Comparison of ENCODE assay signal across 8 cellular contexts in genomic region chr17:75666959-75667790, GRCh38. TPM values are rescaled to one million over a fixed set of nuclear protein-coding genes. Genes with fewer than 3 reads are reported as not detected.
A peak's percentile ranks its signal among the peaks of the same experiment; 100 is the strongest.
DNase-seq lines count a peak whose midpoint lies in the region; ATAC-seq and TF ChIP-seq lines count a peak whose summit lies in the region.

Gene RECQL5 (minus strand): TSS chr17:75667154. CDS start chr17:75666557, 597 bp downstream.
Gene SAP30BP (plus strand): TSS chr17:75667338. CDS start chr17:75667373, 35 bp downstream.

- peaks cover 26% of the 10 kb centered on the region for H3K4me1 Mint-ChIP-seq in central memory CD8-positive, alpha-beta T cell

- peak; percentile 97 for DNase-seq in AG09319 (ENCODE audit: extremely low read depth, low read depth)
- peak; percentile 99 for DNase-seq in NCI-H460 (ENCODE audit: extremely low read depth, low read depth)
- peak; percentile 84 to 98 for DNase-seq in central memory CD8-positive, alpha-beta T cell (ENCODE audit: low spot score in 2 of 2)
- DNase-seq in iris pigment epithelial cell (ENCODE audit: low read depth) = peak; percentile 98
- peak; percentile 92 to 97 for DNase-seq in stimulated activated CD4-positive, alpha-beta T cell treated with anti-CD3 and anti-CD28 coated beads, Interleukin-12 subunit alpha, Interleukin-12 subunit beta, amount 100 ng/mL, for 24 hours (ENCODE audit: low read depth in 2 of 2)

- ATAC-seq in GM19035 (IDR thresholded peaks at IDR 0.05; ENCODE audit: unreplicated experiment) = peak; percentile 93
- peak; percentile 78 for ATAC-seq in HG03354 (IDR thresholded peaks at IDR 0.05; ENCODE audit: poor library complexity, severe bottlenecking, unreplicated experiment)
- peak; percentile 99 to 100 for ATAC-seq in activated CD4-positive, CD25-positive, alpha-beta regulatory T cell treated with anti-CD3 and anti-CD28 coated beads, Interleukin-2, amount 50 U/mL, for 24 hours
- ATAC-seq in central memory CD8-positive, alpha-beta T cell (replicated peaks; ENCODE audit: extremely low read depth, poor library complexity, severe bottlenecking) = peak; percentile 100

- no peaks in the 10 kb centered on the region for H3K27me3 Mint-ChIP-seq in central memory CD8-positive, alpha-beta T cell

- H3K27ac Mint-ChIP-seq in central memory CD8-positive, alpha-beta T cell (ENCODE audit: low read depth) = peak within 1 kb of the TSS; percentile 72

- H3K4me3 Mint-ChIP-seq in central memory CD8-positive, alpha-beta T cell = no peak within 1 kb of the TSS

- no peak for TF ChIP-seq CTCF in AG09319 (IDR thresholded peaks at IDR 0.05; ENCODE audit: low read depth, low read length)

- peaks cover 35% of the 10 kb centered on the region for H3K36me3 Mint-ChIP-seq in central memory CD8-positive, alpha-beta T cell (ENCODE audit: insufficient read depth)

- no peaks in the 10 kb centered on the region for H3K9me3 Mint-ChIP-seq in central memory CD8-positive, alpha-beta T cell

RNA-seq across cellular contexts. Expression of gene RECQL5, which starts in this region (rescaled TPM):
- total RNA-seq in NCI-H460 (2014; rRNA removed; shearing (Covaris generic)) = 23.5 and 25.5 TPM in 2 replicates
- polyA plus RNA-seq in NCI-H460 (2014; cell fraction: nucleus; rRNA removed) = 51.7 and 92.1 TPM in 2 replicates

RNA-seq across cellular contexts. Expression of gene SAP30BP, which starts in this region (rescaled TPM):
- 57.3 and 62.1 TPM in 2 replicates for total RNA-seq in NCI-H460 (2014; rRNA removed; shearing (Covaris generic))
- 75.6 and 90.2 TPM in 2 replicates for polyA plus RNA-seq in NCI-H460 (2014; cell fraction: nucleus; rRNA removed)

Comparison
In these comparisons a context has a peak if more than half of its experiments do, and no peak if none do; other contexts are left out.
1. Peak in every context shown above with its lines: DNase-seq and ATAC-seq.